8 cellular contexts compared by ENCODE assay signal in the genomic region with DNA sequence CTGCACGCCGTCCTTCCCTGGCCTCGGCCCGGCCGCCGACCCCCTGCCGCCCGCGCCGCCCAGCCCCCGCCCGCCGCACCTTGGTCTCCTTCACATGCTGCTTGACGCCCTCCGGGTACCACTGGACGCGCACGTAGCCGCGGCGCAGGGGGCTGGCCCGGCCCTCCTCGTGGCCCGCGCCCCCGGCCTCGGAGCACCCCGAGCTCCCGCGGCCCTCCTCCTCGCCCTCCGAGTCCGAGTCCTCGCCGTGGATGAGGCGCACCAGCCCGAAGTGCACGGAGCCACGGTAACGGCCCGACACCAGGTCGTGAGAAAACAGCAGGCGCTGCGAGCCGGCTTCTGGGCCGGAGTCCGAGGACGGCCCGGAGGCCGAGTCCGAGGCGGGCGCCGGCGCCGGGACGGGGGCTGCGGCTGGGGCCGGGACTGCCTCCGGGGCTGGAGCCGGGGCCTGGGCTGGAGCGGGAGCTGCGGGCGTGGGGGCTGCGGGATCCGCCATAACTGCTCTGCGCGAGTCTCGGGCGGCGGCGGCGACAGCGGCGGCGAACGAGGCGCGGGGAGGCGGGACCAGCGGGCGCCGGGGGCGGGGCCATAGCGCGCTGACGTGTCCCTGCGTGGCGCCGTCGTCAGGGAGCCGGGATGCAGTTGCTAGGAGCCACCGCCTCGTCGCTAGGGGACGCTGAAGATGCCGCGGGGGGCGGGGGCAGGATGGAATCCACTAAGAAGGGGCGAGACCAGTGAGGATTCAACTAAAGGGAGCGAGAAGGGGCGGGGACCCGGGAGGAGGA. TPM values are rescaled to one million over a fixed set of nuclear protein-coding genes. Genes with fewer than 3 reads are reported as not detected.
DNase-seq lines count a peak whose midpoint lies in the region; ATAC-seq, FAIRE-seq and TF ChIP-seq lines count a peak whose summit lies in the region.

A gene (minus strand): TSS at position 507 of the 785 bp plus-strand sequence. CDS start 11 bp downstream, at position 496.

- H3K36me3 ChIP-seq in kidney (ENCODE audit: control insufficient read depth in 1 of 2, insufficient read depth in 2 of 2, low read length in 2 of 2), result no peaks in the 10 kb centered on the region

- in situ Hi-C loops in ACHN (cut with HindIII; ENCODE audit: low pct_ligation_motif_present, low pct_unique_long_range_greater_than_20kb, low sequenced_read_pairs), result no loop called here

- peak within 1 kb of the TSS; percentile 83 for H3K4me3 Mint-ChIP-seq in activated B cell treated with CpG ODN at 0.5 μM for 24 hours

- no peak within 1 kb of the TSS for H3K27ac ChIP-seq in caudate nucleus (ENCODE audit: low read depth, low read length)
- H3K27ac ChIP-seq in kidney (ENCODE audit: low read depth in 2 of 2, low read length in 2 of 2), result peak within 1 kb of the TSS in 1 of 2 donors; percentile 53

- H3K27ac Mint-ChIP-seq in activated B cell treated with CpG ODN at 0.5 μM for 24 hours, result peak within 1 kb of the TSS; percentile 87

- TF ChIP-seq CTCF in activated B cell treated with CpG ODN at 0.5 μM for 24 hours (IDR thresholded peaks at IDR 0.05) (no peak), kidney (IDR thresholded peaks at IDR 0.05; ENCODE audit: borderline replicate concordance, extremely low read depth, insufficient read depth) (peak; percentile 42)

- ATAC-seq in GM18867 (IDR thresholded peaks at IDR 0.05; ENCODE audit: unreplicated experiment) (peak; percentile 94), HG03108 (IDR thresholded peaks at IDR 0.05; ENCODE audit: unreplicated experiment) (peak; percentile 87), activated B cell treated with CpG ODN at 0.5 μM for 24 hours (ENCODE audit: low read depth) (peak; percentile 94)

- DNase-seq in ACHN, result peak; percentile 86
- DNase-seq in NCI-H2196 treated with DMSO at 0.1 percent for 48 hours (lab: John Stamatoyannopoulos, UW; ENCODE audit: unreplicated experiment), result peak; percentile 94
- DNase-seq in activated B cell treated with CpG ODN at 0.5 μM for 24 hours, result peak; percentile 95
- peak in 59 of 61 donors; percentile 19 to 92 (median 80) for DNase-seq in caudate nucleus (lab: John Stamatoyannopoulos, UW)
- peak; percentile 95 for DNase-seq in kidney
- peak; percentile 83 to 92 for DNase-seq in stimulated activated CD4-positive, alpha-beta T cell treated with anti-CD3 and anti-CD28 coated beads, Interleukin-15, amount 100 ng/mL, for 1 hour (ENCODE audit: low read depth in 1 of 2, low spot score in 1 of 2)

- H3K9me3 ChIP-seq in kidney (ENCODE audit: control insufficient read depth in 1 of 2, low read length in 2 of 2), result no peaks in the 10 kb centered on the region

- no peak for FAIRE-seq in kidney (lab: Jason Lieb, UNC)

- POLR2A ChIA-PET in activated B cell treated with CpG ODN at 0.5 μM for 24 hours (lab: Charles Lee), result interaction anchor here (0.7 to 3.3 kb wide), 13 partner anchors 14 to 188 kb away, joined by 3 to 14 read pairs (median 3); a partner anchor contains a TSS

- H3K36me3 Mint-ChIP-seq in activated B cell treated with CpG ODN at 0.5 μM for 24 hours (ENCODE audit: low read depth), result no peaks in the 10 kb centered on the region

- intact Hi-C loops in activated B cell treated with CpG ODN at 0.5 μM for 24 hours (cut with micrococcal nuclease) (loop anchor here (1.0 to 2.0 kb wide), 5 partner anchors 26 to 512 kb away; a partner anchor contains a TSS), kidney (cut with DNase I) (no loop called here)

- peaks cover 39% of the 10 kb centered on the region for H3K4me1 Mint-ChIP-seq in activated B cell treated with CpG ODN at 0.5 μM for 24 hours

- peak within 1 kb of the TSS; percentile 56 to 66 for H3K4me3 ChIP-seq in kidney (ENCODE audit: low read length in 2 of 2)

- no peaks in the 10 kb centered on the region for H3K27me3 Mint-ChIP-seq in activated B cell treated with CpG ODN at 0.5 μM for 24 hours

- H3K4me1 ChIP-seq in kidney (ENCODE audit: control insufficient read depth in 1 of 2, insufficient read depth in 1 of 2, low read depth in 1 of 2, low read length in 2 of 2), result peaks cover 10 to 11% of the 10 kb centered on the region in 2 donors

- H3K9me3 Mint-ChIP-seq in activated B cell treated with CpG ODN at 0.5 μM for 24 hours, result no peaks in the 10 kb centered on the region

- CTCF ChIA-PET in activated B cell treated with CpG ODN at 0.5 μM for 24 hours (lab: Charles Lee), result interaction anchor here (1.0 to 2.3 kb wide), 10 partner anchors 10 to 68 kb away, joined by 3 to 9 read pairs (median 5); a partner anchor contains a TSS

- peak within 1 kb of the TSS; percentile 46 to 48 for H3K9ac ChIP-seq in kidney (ENCODE audit: low read length in 2 of 2)

RNA-seq across cellular contexts. Expression of the gene that starts here (rescaled TPM):
- total RNA-seq in activated B cell treated with CpG ODN at 0.5 μM for 24 hours, result 39.0 and 40.3 TPM in 2 replicates
- 21.3 TPM for total RNA-seq in kidney
- 5.5 TPM for polyA plus RNA-seq in kidney (ENCODE audit: insufficient read depth, low read depth, low replicate concordance)
